In the genomic region with DNA sequence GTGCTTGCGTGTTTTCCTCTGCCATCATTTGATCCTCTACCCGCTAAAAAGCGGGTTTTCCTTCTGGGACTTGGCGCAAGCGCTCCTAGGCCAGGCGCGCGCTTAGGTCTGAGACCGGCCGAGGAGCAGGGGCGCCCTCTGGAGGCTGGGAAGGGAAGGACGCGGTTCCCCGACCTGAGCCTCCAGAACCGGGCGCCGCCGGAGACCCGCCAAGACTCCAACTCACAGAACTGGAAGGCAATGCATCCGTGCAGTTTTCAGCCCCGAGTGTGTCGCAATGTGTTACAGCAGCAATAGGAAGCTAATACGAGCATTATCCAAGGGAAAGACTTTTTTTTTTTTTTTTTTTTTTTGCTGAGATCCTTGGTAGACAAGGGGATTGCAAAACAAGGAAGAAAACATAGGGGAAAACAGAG, we compare ENCODE assay signal across 8 cellular contexts.
A peak's percentile ranks its signal among the peaks of the same experiment; 100 is the strongest.
DNase-seq lines count a peak whose midpoint lies in the region; ATAC-seq and TF ChIP-seq lines count a peak whose summit lies in the region.

No MANE protein-coding gene starts in this region.

- intact Hi-C loops in left cardiac atrium (cut with DNase I): no loop called here

- peak; percentile 57 for DNase-seq in NCI-H69 (lab: John Stamatoyannopoulos, UW)
- peak in 3 of 4 experiments; percentile 7 to 9 (median 7) for DNase-seq in activated naive CD4-positive, alpha-beta T cell (lab: John Stamatoyannopoulos, UW)
- peak; percentile 74 for DNase-seq in left cardiac atrium
- DNase-seq in stimulated activated CD4-positive, alpha-beta T cell treated with anti-CD3 and anti-CD28 coated beads, Interleukin-12 subunit alpha, Interleukin-12 subunit beta, amount 100 ng/mL, for 48 hours (ENCODE audit: low read depth in 2 of 3, low spot score in 1 of 3): peak in 2 of 3 donors; percentile 40 to 49
- DNase-seq in SKM-1 treated with dmso at 0.1 percent for 144 hours (lab: John Stamatoyannopoulos, UW; ENCODE audit: unreplicated experiment): no peak

- no peak overlapping the region for H3K27ac ChIP-seq in C4-2B

- TF ChIP-seq CTCF in C4-2B (conservative IDR thresholded peaks at IDR 0.05): peak; percentile 97

- ATAC-seq in GM21390 (IDR thresholded peaks at IDR 0.05; ENCODE audit: unreplicated experiment) (peak; percentile 67), left cardiac atrium (peak; percentile 56 to 80), GM18907 (IDR thresholded peaks at IDR 0.05; ENCODE audit: unreplicated experiment) (no peak)
